In the genomic region with DNA sequence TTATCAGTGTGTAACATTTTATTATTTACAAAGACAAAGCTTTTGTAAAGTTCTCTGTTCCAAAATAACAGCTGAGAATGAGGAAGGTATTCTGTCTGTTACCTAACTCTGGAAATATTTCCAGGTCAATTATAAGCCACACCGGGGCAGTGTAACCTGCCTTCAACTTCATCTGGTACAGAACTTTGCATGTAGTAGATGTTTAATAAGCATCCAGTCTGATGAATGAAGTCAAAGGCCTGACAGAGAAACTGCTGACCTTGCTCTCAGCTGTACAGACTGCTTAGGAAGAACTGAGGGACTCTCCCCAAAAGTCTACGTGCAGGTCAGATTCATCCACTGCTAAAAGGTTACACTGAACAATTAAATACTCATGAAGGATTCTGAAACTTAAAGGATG, we compare ENCODE assay signal across 21 cellular contexts. TPM values are rescaled to one million over a fixed set of nuclear protein-coding genes. Genes with fewer than 3 reads are reported as not detected.
DNase-seq lines count a peak whose midpoint lies in the region; ATAC-seq and TF ChIP-seq lines count a peak whose summit lies in the region.
"Had no signal": no experiment of that assay in that cellular context is flagged by ENCODE, and none has a peak within 500 bp of the region (broad histone marks: within the 10 kb centered on the region; RNA-seq: fewer than 3 reads in every experiment).

No MANE protein-coding gene starts in this region.

- H3K4me1 Mint-ChIP-seq in stimulated activated naive CD8-positive, alpha-beta T cell treated with anti-CD3 and anti-CD28 coated beads, Interleukin-15, amount 100 ng/mL, for 72 hours: peaks cover 13% of the 10 kb centered on the region

- H3K27me3 Mint-ChIP-seq in stimulated activated naive CD8-positive, alpha-beta T cell treated with anti-CD3 and anti-CD28 coated beads, Interleukin-15, amount 100 ng/mL, for 72 hours: no peaks in the 10 kb centered on the region
- H3K27me3 Mint-ChIP-seq: activated CD8-positive, alpha-beta memory T cell treated with anti-CD3 and anti-CD28 coated beads, Interleukin-2, amount 10 ng/mL, durations not matched to agents 7 days and 5 days; IgD-negative memory B cell; stimulated activated naive CD8-positive, alpha-beta T cell treated with anti-CD3 and anti-CD28 coated beads, Interleukin-15, Interleukin-2, amounts not matched to agents 100 ng/mL and 50 ng/mL, for 24 hours had no signal

- H3K27ac ChIP-seq in right atrium auricular region: no peak overlapping the region
- H3K27ac ChIP-seq: gastrocnemius medialis, prostate gland, spleen had no signal

- peak; percentile 45 for DNase-seq in ACHN
- peak; percentile 38 for DNase-seq in SK-MEL-5 (ENCODE audit: low read depth, low spot score)
- DNase-seq in left colon: no peak
- no peak for DNase-seq in stimulated activated naive CD8-positive, alpha-beta T cell treated with anti-CD3 and anti-CD28 coated beads, Interleukin-15, amount 100 ng/mL, for 72 hours
- no peak for DNase-seq in right atrium auricular region (ENCODE audit: low spot score)
- no peak for DNase-seq in NCI-H526 (lab: John Stamatoyannopoulos, UW)
- DNase-seq: activated CD4-positive, CD25-positive, alpha-beta regulatory T cell; activated CD8-positive, alpha-beta memory T cell treated with anti-CD3 and anti-CD28 coated beads, Interleukin-2, amount 10 ng/mL, durations not matched to agents 7 days and 5 days; activated gamma-delta T cell; gastrocnemius medialis; natural killer cell; NCI-H1092; NCI-H2107; NCI-H748 treated with DMSO at 0.1 percent for 48 hours; spleen had no signal

- H3K9me3 Mint-ChIP-seq in stimulated activated naive CD8-positive, alpha-beta T cell treated with anti-CD3 and anti-CD28 coated beads, Interleukin-15, amount 100 ng/mL, for 72 hours: no peaks in the 10 kb centered on the region
- H3K9me3 Mint-ChIP-seq: natural killer cell; stimulated activated naive CD8-positive, alpha-beta T cell treated with anti-CD3 and anti-CD28 coated beads, Interleukin-15, Interleukin-2, amounts not matched to agents 100 ng/mL and 50 ng/mL, for 24 hours had no signal

- no peaks in the 10 kb centered on the region for H3K9me3 ChIP-seq in right atrium auricular region
- H3K9me3 ChIP-seq: gastrocnemius medialis, prostate gland, spleen had no signal

- H3K27me3 ChIP-seq in right atrium auricular region: no peaks in the 10 kb centered on the region
- H3K27me3 ChIP-seq: gastrocnemius medialis, spleen had no signal

- no peak overlapping the region for H3K4me3 ChIP-seq in right atrium auricular region
- H3K4me3 ChIP-seq: gastrocnemius medialis, lung, prostate gland, spleen had no signal

- H3K36me3 ChIP-seq in right atrium auricular region: peaks cover 34% of the 10 kb centered on the region
- H3K36me3 ChIP-seq: prostate gland had no signal

- no peak overlapping the region for H3K4me3 Mint-ChIP-seq in stimulated activated naive CD8-positive, alpha-beta T cell treated with anti-CD3 and anti-CD28 coated beads, Interleukin-15, amount 100 ng/mL, for 72 hours
- H3K4me3 Mint-ChIP-seq: activated CD8-positive, alpha-beta memory T cell treated with anti-CD3 and anti-CD28 coated beads, Interleukin-2, amount 10 ng/mL, durations not matched to agents 7 days and 5 days; IgD-negative memory B cell; natural killer cell; stimulated activated naive CD8-positive, alpha-beta T cell treated with anti-CD3 and anti-CD28 coated beads, Interleukin-15, Interleukin-2, amounts not matched to agents 100 ng/mL and 50 ng/mL, for 24 hours had no signal

- no peaks in the 10 kb centered on the region for H3K4me1 ChIP-seq in right atrium auricular region
- H3K4me1 ChIP-seq: gastrocnemius medialis, prostate gland had no signal

- TF ChIP-seq CTCF in right atrium auricular region (IDR thresholded peaks at IDR 0.05): no peak

- in situ Hi-C loops in ACHN (cut with HindIII; ENCODE audit: low pct_ligation_motif_present, low pct_unique_long_range_greater_than_20kb, low sequenced_read_pairs) (no loop called here), SK-MEL-5 (cut with HindIII; ENCODE audit: low pct_unique_long_range_greater_than_20kb, low sequenced_read_pairs) (no loop called here)

- ATAC-seq in GM19463 (IDR thresholded peaks at IDR 0.05; ENCODE audit: unreplicated experiment) (peak; percentile 33), left colon (peak; percentile 46), GM19467 (IDR thresholded peaks at IDR 0.05; ENCODE audit: unreplicated experiment) (no peak)
- ATAC-seq in stimulated activated naive CD8-positive, alpha-beta T cell treated with anti-CD3 and anti-CD28 coated beads, Interleukin-15, amount 100 ng/mL, for 72 hours: no peak
- ATAC-seq: activated CD8-positive, alpha-beta memory T cell treated with anti-CD3 and anti-CD28 coated beads, Interleukin-2, amount 10 ng/mL, durations not matched to agents 7 days and 5 days; gastrocnemius medialis had no signal

- intact Hi-C loops in left colon (cut with DNase I, micrococcal nuclease): no loop called here

- H3K27ac Mint-ChIP-seq in stimulated activated naive CD8-positive, alpha-beta T cell treated with anti-CD3 and anti-CD28 coated beads, Interleukin-15, amount 100 ng/mL, for 72 hours: no peak overlapping the region
- H3K27ac Mint-ChIP-seq: activated CD8-positive, alpha-beta memory T cell treated with anti-CD3 and anti-CD28 coated beads, Interleukin-2, amount 10 ng/mL, durations not matched to agents 7 days and 5 days; natural killer cell; stimulated activated naive CD8-positive, alpha-beta T cell treated with anti-CD3 and anti-CD28 coated beads, Interleukin-15, Interleukin-2, amounts not matched to agents 100 ng/mL and 50 ng/mL, for 24 hours had no signal

RNA-seq across cellular contexts. Expression of gene WDFY1, which starts 43.3 kb away (rescaled TPM):
- total RNA-seq in SK-MEL-5 (2014; rRNA removed; shearing (Covaris generic)): 156 and 162 TPM in 2 replicates
- polyA plus RNA-seq in SK-MEL-5 (2015; cell fraction: cytosol; rRNA removed): 70.4 and 86.6 TPM in 2 replicates
- polyA plus RNA-seq in SK-MEL-5 (2015; cell fraction: nucleus; rRNA removed): 196 and 310 TPM in 2 replicates
- 10 to 100 TPM; 67.7 to 73.4 TPM for total RNA-seq in left colon
- 10 to 100 TPM; 13.8 to 16.8 TPM for total RNA-seq in right atrium auricular region

RNA-seq across cellular contexts. Expression of gene MRPL44, which starts 55.4 kb away (rescaled TPM):
- total RNA-seq in SK-MEL-5 (2014; rRNA removed; shearing (Covaris generic)): 92.5 and 92.8 TPM in 2 replicates
- 69.1 and 70.4 TPM in 2 replicates for polyA plus RNA-seq in SK-MEL-5 (2015; cell fraction: cytosol; rRNA removed)
- 22.3 and 24.1 TPM in 2 replicates for polyA plus RNA-seq in SK-MEL-5 (2015; cell fraction: nucleus; rRNA removed)
- 10 to 100 TPM; 28.6 to 35.5 TPM for total RNA-seq in left colon
- 10 to 100 TPM; 21.8 to 43.7 TPM for total RNA-seq in right atrium auricular region

Comparison
In these comparisons a context has a peak if more than half of its experiments do, and no peak if none do; other contexts are left out.
1. DNase-seq: peak in ACHN (single experiment) and SK-MEL-5 (single experiment); none in left colon (0 of 2), stimulated activated naive CD8-positive, alpha-beta T cell treated with anti-CD3 and anti-CD28 coated beads, Interleukin-15, amount 100 ng/mL, for 72 hours (0 of 2), right atrium auricular region (single experiment) and NCI-H526 (0 of 2).
2. ATAC-seq: peak in GM19463 (single experiment) and left colon (single experiment); none in stimulated activated naive CD8-positive, alpha-beta T cell treated with anti-CD3 and anti-CD28 coated beads, Interleukin-15, amount 100 ng/mL, for 72 hours (single experiment) and GM19467 (single experiment).